Comparison of ENCODE assay signal across 14 cellular contexts in genomic region chr2:43941359-43941758, GRCh38. TPM values are rescaled to one million over a fixed set of nuclear protein-coding genes. Genes with fewer than 3 reads are reported as not detected.
DNase-seq lines count a peak whose midpoint lies in the region; ATAC-seq and TF ChIP-seq lines count a peak whose summit lies in the region.
"Had no signal": no experiment of that assay in that cellular context is flagged by ENCODE, and none has a peak within 500 bp of the region (broad histone marks: within the 10 kb centered on the region; RNA-seq: fewer than 3 reads in every experiment).

No MANE protein-coding gene starts in this region.

- H3K9me3 ChIP-seq in BE2C (no peaks in the 10 kb centered on the region), SK-N-MC (ENCODE audit: low read depth, low read length) (no peaks in the 10 kb centered on the region)
- H3K9me3 ChIP-seq: A549, HAP-1 had no signal

- H3K4me1 Mint-ChIP-seq in glutamatergic neuron (ENCODE audit: low read depth, unreplicated experiment) = peaks cover 65% of the 10 kb centered on the region
- peaks cover 7% of the 10 kb centered on the region for H3K4me1 Mint-ChIP-seq in HFFc6 (ENCODE audit: low read depth)

- no peaks in the 10 kb centered on the region for H3K27me3 ChIP-seq in BE2C

- H3K27ac Mint-ChIP-seq in glutamatergic neuron (ENCODE audit: unreplicated experiment) = peak overlapping the region; percentile 63
- H3K27ac Mint-ChIP-seq in HFFc6 = no peak overlapping the region

- peak overlapping the region; percentile 45 for H3K4me3 Mint-ChIP-seq in glutamatergic neuron (ENCODE audit: unreplicated experiment)
- no peak overlapping the region for H3K4me3 Mint-ChIP-seq in HFFc6

- no peak overlapping the region for H3K9ac ChIP-seq in SK-N-MC (ENCODE audit: insufficient read length)

- H3K36me3 Mint-ChIP-seq in glutamatergic neuron (ENCODE audit: unreplicated experiment) (no peaks in the 10 kb centered on the region), HFFc6 (ENCODE audit: low read depth) (peaks cover 10% of the 10 kb centered on the region)

- H3K27me3 Mint-ChIP-seq in glutamatergic neuron (ENCODE audit: unreplicated experiment) = no peaks in the 10 kb centered on the region
- H3K27me3 Mint-ChIP-seq in HFFc6 (ENCODE audit: insufficient read depth) = no peaks in the 10 kb centered on the region

- H3K36me3 ChIP-seq in BE2C = peaks cover 52% of the 10 kb centered on the region
- peaks cover 86% of the 10 kb centered on the region for H3K36me3 ChIP-seq in SK-N-MC (ENCODE audit: insufficient read depth, low read length)

- TF ChIP-seq CTCF in BE2C (IDR thresholded peaks at IDR 0.05; ENCODE audit: low read depth, low read length) (no peak), glutamatergic neuron (IDR thresholded peaks at IDR 0.05; ENCODE audit: partially characterized antibody, unreplicated experiment) (no peak), HFFc6 (IDR thresholded peaks at IDR 0.05) (no peak)

- peaks cover 42% of the 10 kb centered on the region for H3K4me1 ChIP-seq in BE2C
- H3K4me1 ChIP-seq: A549 had no signal

- 0 out of 2 replicates have a peak overlapping the region, but pooled peaks have one; percentile 42 for H3K27ac ChIP-seq in SK-N-MC
- H3K27ac ChIP-seq: A549, C4-2B, RWPE1 had no signal

- 0 out of 2 replicates have a peak overlapping the region, but pooled peaks have one; percentile 1 for H3K4me3 ChIP-seq in BE2C (ENCODE audit: low read depth, low read length)
- H3K4me3 ChIP-seq in SK-N-MC = no peak overlapping the region
- H3K4me3 ChIP-seq: A549, HAP-1 had no signal

- no peak for ATAC-seq in GM18868 (IDR thresholded peaks at IDR 0.05; ENCODE audit: unreplicated experiment)
- ATAC-seq: A549 had no signal

- peaks cover 2% of the 10 kb centered on the region for H3K9me3 Mint-ChIP-seq in glutamatergic neuron (ENCODE audit: unreplicated experiment)
- H3K9me3 Mint-ChIP-seq in HFFc6 = no peaks in the 10 kb centered on the region

- peak; percentile 14 for DNase-seq in BE2C
- DNase-seq in NCI-H146 (lab: John Stamatoyannopoulos, UW) = peak; percentile 59
- no peak for DNase-seq in SK-N-MC (ENCODE audit: low read depth, low spot score)
- DNase-seq in glutamatergic neuron = no peak
- no peak for DNase-seq in HFFc6
- DNase-seq in GOT3 (lab: John Stamatoyannopoulos, UW) = no peak
- DNase-seq: NCI-H1436 treated with DMSO at 0.1 percent for 48 hours; NK-92 treated with Interleukin-12 subunit alpha and Interleukin-12 subunit beta, amount 100 ng/mL, for 24 hours; OCI-M1 had no signal

RNA-seq across cellular contexts. Expression of gene LRPPRC, which starts 54.4 kb away (rescaled TPM):
- polyA plus RNA-seq in BE2C (2012; ENCODE audit: insufficient read depth, insufficient read length, low read depth) = 145 TPM
- total RNA-seq in glutamatergic neuron (ENCODE audit: unreplicated experiment) = 88.0 TPM
- 10 to 100 TPM; 57.6 to 77.6 (median 65.7) TPM for total RNA-seq in HFFc6 (2021; fragmentation: NEBNext Ultra II Directional; extraction: Animal tissue kit (Norgen Biotek cat#: 25700))

Comparison
In these comparisons a context has a peak if more than half of its experiments do, and no peak if none do; other contexts are left out.
1. DNase-seq: peak in BE2C (single experiment) and NCI-H146 (single experiment); none in SK-N-MC (single experiment), glutamatergic neuron (single experiment), HFFc6 (single experiment) and GOT3 (single experiment).